In the genomic region with DNA sequence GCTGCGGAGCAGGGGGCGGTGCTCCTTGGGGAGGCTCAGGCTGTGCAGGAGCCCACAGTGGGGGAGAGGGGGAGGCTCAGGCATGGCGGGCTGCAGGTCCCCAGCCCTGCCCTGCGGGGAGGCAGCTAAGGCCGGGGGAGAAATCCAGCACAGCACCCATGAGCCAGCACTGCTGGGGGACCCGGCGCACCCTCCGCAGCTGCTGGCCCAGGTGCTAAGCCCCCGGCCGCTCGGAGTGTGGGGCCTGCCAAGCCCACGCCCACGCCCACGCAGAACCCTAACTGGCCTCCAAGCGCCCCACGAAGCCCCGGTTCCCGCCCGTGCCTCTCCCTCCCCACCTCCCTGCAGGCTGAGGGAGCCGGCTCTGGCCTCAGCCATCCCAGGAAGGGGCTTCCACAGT, we compare ENCODE assay signal across 35 cellular contexts.
A peak's percentile ranks its signal among the peaks of the same experiment; 100 is the strongest.
DNase-seq lines count a peak whose midpoint lies in the region; ATAC-seq and TF ChIP-seq lines count a peak whose summit lies in the region.
"Had no signal": no experiment of that assay in that cellular context is flagged by ENCODE, and none has a peak within 500 bp of the region (broad histone marks: within the 10 kb centered on the region; RNA-seq: fewer than 3 reads in every experiment).

No MANE protein-coding gene starts in this region.

- peak overlapping the region; percentile 16 for H2AK5ac ChIP-seq in neuronal stem cell (ENCODE audit: low read depth, low read length)

- H3K23ac ChIP-seq in neuronal stem cell (ENCODE audit: low read depth, low read length, poor library complexity), result no peak overlapping the region

- H3K27me3 ChIP-seq in neuronal stem cell (ENCODE audit: control insufficient read depth in 3 of 3, insufficient read depth in 3 of 3, low read depth in 1 of 3, low read length in 3 of 3), result peaks cover 0 to 4% (median 0%) of the 10 kb centered on the region in 3 experiments
- H3K27me3 ChIP-seq: BLaER1; BLaER1 treated with 17β-estradiol and CSF1 and Interleukin-3, amounts not matched to agents 10 nM and 100 nM had no signal

- no peaks in the 10 kb centered on the region for H3K36me3 ChIP-seq in neuronal stem cell (replicated peaks in 1 of 2; ENCODE audit: control insufficient read depth in 2 of 2, insufficient read depth in 2 of 2, low read length in 2 of 2)
- H3K36me3 ChIP-seq: BE2C; BLaER1; BLaER1 treated with 17β-estradiol and CSF1 and Interleukin-3, amounts not matched to agents 10 nM and 100 nM had no signal

- no peak overlapping the region for H3K27ac Mint-ChIP-seq in stimulated activated naive CD8-positive, alpha-beta T cell treated with anti-CD3 and anti-CD28 coated beads, Interleukin-15, amount 100 ng/mL, for 72 hours
- peak overlapping the region; percentile 17 for H3K27ac Mint-ChIP-seq in glutamatergic neuron (ENCODE audit: unreplicated experiment)
- H3K27ac Mint-ChIP-seq in stimulated activated memory B cell treated with anti-CD40 and anti-IgM and Interleukin-4, amounts not matched to agents 10 μg/mL and 1 μg/mL and 100 μg/mL, for 72 hours, result no peak overlapping the region
- H3K27ac Mint-ChIP-seq: B cell; CD14-positive monocyte; CD4-positive, alpha-beta memory T cell; CD4-positive, alpha-beta T cell; CD4-positive, CD25-positive, alpha-beta regulatory T cell; CD8-positive, alpha-beta memory T cell; CD8-positive, alpha-beta T cell had no signal

- no peak overlapping the region for H3K9ac ChIP-seq in neuronal stem cell (ENCODE audit: low read depth, low read length, poor library complexity)
- H3K9ac ChIP-seq: BLaER1; BLaER1 treated with 17β-estradiol and CSF1 and Interleukin-3, amounts not matched to agents 10 nM and 100 nM had no signal

- no peak overlapping the region for H3K4me3 ChIP-seq in neuronal stem cell (ENCODE audit: low read length in 2 of 2)
- H3K4me3 ChIP-seq: A549; BLaER1; BLaER1 treated with 17β-estradiol and CSF1 and Interleukin-3, amounts not matched to agents 10 nM and 100 nM had no signal

- H3K14ac ChIP-seq in neuronal stem cell (ENCODE audit: low read length), result no peak overlapping the region

- no peak for DNase-seq in stimulated activated naive CD8-positive, alpha-beta T cell treated with anti-CD3 and anti-CD28 coated beads, Interleukin-15, amount 100 ng/mL, for 72 hours
- DNase-seq in stimulated activated naive CD8-positive, alpha-beta T cell treated with anti-CD3 and anti-CD28 coated beads, Interleukin-15, Interleukin-2, amounts not matched to agents 100 U/mL and 50 U/mL, for 24 hours, result no peak
- DNase-seq in glutamatergic neuron (no peak), neuronal stem cell (ENCODE audit: low spot score) (no peak), T-helper 1 cell (no peak), NCI-H774 (lab: John Stamatoyannopoulos, UW) (no peak), inferior parietal cortex (ENCODE audit: extremely low spot score) (no peak)
- DNase-seq: 8988T; ACHN; AML-193; BE2C; C1 segment of cervical spinal cord; Caco-2; Calu3; CD4-positive, alpha-beta memory T cell; CD4-positive, alpha-beta T cell; CD4-positive, CD25-positive, alpha-beta regulatory T cell; CD8-positive, alpha-beta memory T cell; CD8-positive, alpha-beta T cell; COR-L47; DMS 273 treated with DMSO at 0.1 percent for 48 hours; DMS153; DMS53; DMS79; DMS79 treated with DMSO at 0.1 percent for 48 hours; DND-41; EL had no signal

- H3K18ac ChIP-seq in neuronal stem cell (ENCODE audit: low read length), result peak overlapping the region; percentile 78

- no peak overlapping the region for H3K4me2 ChIP-seq in neuronal stem cell (ENCODE audit: insufficient read depth, low read length, poor library complexity, severe bottlenecking)
- H3K4me2 ChIP-seq: A549; BLaER1; BLaER1 treated with 17β-estradiol and CSF1 and Interleukin-3, amounts not matched to agents 10 nM and 100 nM had no signal

- H3K9me3 ChIP-seq in neuronal stem cell (replicated peaks in 1 of 2; ENCODE audit: control insufficient read depth in 2 of 2, insufficient read depth in 1 of 2, low read depth in 1 of 2, low read length in 2 of 2), result no peaks in the 10 kb centered on the region
- H3K9me3 ChIP-seq: A549, BE2C, Caco-2 had no signal

- no peak for TF ChIP-seq CTCF in glutamatergic neuron (IDR thresholded peaks at IDR 0.05; ENCODE audit: partially characterized antibody, unreplicated experiment)

- peak; percentile 20 for ATAC-seq in stimulated activated naive CD8-positive, alpha-beta T cell treated with anti-CD3 and anti-CD28 coated beads, Interleukin-15, amount 100 ng/mL, for 72 hours
- no peak for ATAC-seq in stimulated activated naive CD8-positive, alpha-beta T cell treated with anti-CD3 and anti-CD28 coated beads, Interleukin-15, Interleukin-2, amounts not matched to agents 100 U/mL and 50 U/mL, for 24 hours
- ATAC-seq in stimulated activated memory B cell treated with anti-CD40 and anti-IgM and Interleukin-4, amounts not matched to agents 10 μg/mL and 1 μg/mL and 100 μg/mL, for 72 hours, result peak; percentile 16
- ATAC-seq: A549; CD8-positive, alpha-beta T cell had no signal

- H3K79me1 ChIP-seq in neuronal stem cell (ENCODE audit: low read depth, low read length), result no peaks in the 10 kb centered on the region

- H4K91ac ChIP-seq in neuronal stem cell (ENCODE audit: low read depth, low read length, poor library complexity), result no peak overlapping the region

- no peak overlapping the region for H2BK120ac ChIP-seq in neuronal stem cell (ENCODE audit: low read depth, low read length)

- H3K9me3 Mint-ChIP-seq in stimulated activated naive CD8-positive, alpha-beta T cell treated with anti-CD3 and anti-CD28 coated beads, Interleukin-15, amount 100 ng/mL, for 72 hours, result peaks cover 0 to 14% of the 10 kb centered on the region in 2 donors
- H3K9me3 Mint-ChIP-seq in glutamatergic neuron (ENCODE audit: unreplicated experiment), result peaks cover 20% of the 10 kb centered on the region
- peaks cover 2% of the 10 kb centered on the region for H3K9me3 Mint-ChIP-seq in stimulated activated memory B cell treated with anti-CD40 and anti-IgM and Interleukin-4, amounts not matched to agents 10 μg/mL and 1 μg/mL and 100 μg/mL, for 72 hours

- no peak overlapping the region for H3K27ac ChIP-seq in neuronal stem cell (replicated peaks; ENCODE audit: low read length)
- H3K27ac ChIP-seq: 22Rv1; A549; BLaER1; BLaER1 treated with 17β-estradiol and CSF1 and Interleukin-3, amounts not matched to agents 10 nM and 100 nM; C4-2B had no signal

- H3K4me3 Mint-ChIP-seq in stimulated activated naive CD8-positive, alpha-beta T cell treated with anti-CD3 and anti-CD28 coated beads, Interleukin-15, amount 100 ng/mL, for 72 hours, result no peak overlapping the region
- H3K4me3 Mint-ChIP-seq in glutamatergic neuron (ENCODE audit: unreplicated experiment), result no peak overlapping the region
- no peak overlapping the region for H3K4me3 Mint-ChIP-seq in stimulated activated memory B cell treated with anti-CD40 and anti-IgM and Interleukin-4, amounts not matched to agents 10 μg/mL and 1 μg/mL and 100 μg/mL, for 72 hours
- H3K4me3 Mint-ChIP-seq: B cell; CD14-positive monocyte; CD4-positive, alpha-beta memory T cell; CD4-positive, alpha-beta T cell; CD4-positive, CD25-positive, alpha-beta regulatory T cell; CD8-positive, alpha-beta memory T cell; CD8-positive, alpha-beta T cell had no signal

- H2AFZ ChIP-seq in neuronal stem cell (ENCODE audit: low read length), result no peak overlapping the region

- no peak overlapping the region for H4K8ac ChIP-seq in neuronal stem cell (ENCODE audit: low read depth, low read length)

- no peak overlapping the region for H2BK15ac ChIP-seq in neuronal stem cell (ENCODE audit: low read length)

- no peaks in the 10 kb centered on the region for H3K36me3 Mint-ChIP-seq in glutamatergic neuron (ENCODE audit: unreplicated experiment)
- no peaks in the 10 kb centered on the region for H3K36me3 Mint-ChIP-seq in stimulated activated memory B cell treated with anti-CD40 and anti-IgM and Interleukin-4, amounts not matched to agents 10 μg/mL and 1 μg/mL and 100 μg/mL, for 72 hours
- H3K36me3 Mint-ChIP-seq: CD14-positive monocyte; CD4-positive, alpha-beta memory T cell; CD4-positive, CD25-positive, alpha-beta regulatory T cell; CD8-positive, alpha-beta T cell had no signal

- WGBS in neuronal stem cell (ENCODE audit: extremely low coverage in 2 of 2, insufficient read length in 2 of 2, insufficient replicate concordance in 1 of 2), 2 donors, result no CpG with 5 or more reads among the region's 20 CpGs

- no peak overlapping the region for H2BK5ac ChIP-seq in neuronal stem cell (ENCODE audit: low read length)

- H3K4me1 Mint-ChIP-seq in stimulated activated naive CD8-positive, alpha-beta T cell treated with anti-CD3 and anti-CD28 coated beads, Interleukin-15, amount 100 ng/mL, for 72 hours, result no peaks in the 10 kb centered on the region
- H3K4me1 Mint-ChIP-seq in glutamatergic neuron (ENCODE audit: low read depth, unreplicated experiment), result peaks cover 76% of the 10 kb centered on the region
- no peaks in the 10 kb centered on the region for H3K4me1 Mint-ChIP-seq in stimulated activated memory B cell treated with anti-CD40 and anti-IgM and Interleukin-4, amounts not matched to agents 10 μg/mL and 1 μg/mL and 100 μg/mL, for 72 hours
- H3K4me1 Mint-ChIP-seq: B cell; CD14-positive monocyte; CD4-positive, alpha-beta memory T cell; CD4-positive, CD25-positive, alpha-beta regulatory T cell; CD8-positive, alpha-beta memory T cell had no signal

- no peak overlapping the region for H2BK12ac ChIP-seq in neuronal stem cell (ENCODE audit: low read length)

- peaks cover 0 to 4% of the 10 kb centered on the region in 2 donors for H3K4me1 ChIP-seq in neuronal stem cell (ENCODE audit: control insufficient read depth in 2 of 2, insufficient read depth in 1 of 2, low read depth in 1 of 2, low read length in 2 of 2)
- H3K4me1 ChIP-seq: A549; BE2C; BLaER1; BLaER1 treated with 17β-estradiol and CSF1 and Interleukin-3, amounts not matched to agents 10 nM and 100 nM; Caco-2 had no signal

- peaks cover 31% of the 10 kb centered on the region for H3K27me3 Mint-ChIP-seq in stimulated activated naive CD8-positive, alpha-beta T cell treated with anti-CD3 and anti-CD28 coated beads, Interleukin-15, amount 100 ng/mL, for 72 hours
- peaks cover 13% of the 10 kb centered on the region for H3K27me3 Mint-ChIP-seq in glutamatergic neuron (ENCODE audit: unreplicated experiment)
- no peaks in the 10 kb centered on the region for H3K27me3 Mint-ChIP-seq in stimulated activated memory B cell treated with anti-CD40 and anti-IgM and Interleukin-4, amounts not matched to agents 10 μg/mL and 1 μg/mL and 100 μg/mL, for 72 hours
- H3K27me3 Mint-ChIP-seq: CD4-positive, CD25-positive, alpha-beta regulatory T cell had no signal

- H3K4ac ChIP-seq in neuronal stem cell (ENCODE audit: low read length), result no peak overlapping the region
